12 cellular contexts compared by ENCODE assay signal in genomic region chr5:10306114-10306513, GRCh38. TPM values are rescaled to one million over a fixed set of nuclear protein-coding genes. Genes with fewer than 3 reads are reported as not detected.
DNase-seq lines count a peak whose midpoint lies in the region; ATAC-seq and TF ChIP-seq lines count a peak whose summit lies in the region.
"Had no signal": no experiment of that assay in that cellular context is flagged by ENCODE, and none has a peak within 500 bp of the region (broad histone marks: within the 10 kb centered on the region; RNA-seq: fewer than 3 reads in every experiment).

No MANE protein-coding gene starts in this region.

- no peak for DNase-seq in body of pancreas
- no peak for DNase-seq in mesothelial cell of epicardium (ENCODE audit: low spot score in 2 of 2, unreplicated experiment in 2 of 2)
- no peak for DNase-seq in DMS114 treated with DMSO at 0.1 percent for 48 hours (lab: John Stamatoyannopoulos, UW; ENCODE audit: unreplicated experiment)
- DNase-seq in anterior cingulate cortex (lab: John Stamatoyannopoulos, UW): no peak
- no peak for DNase-seq in HuH-7 (ENCODE audit: low spot score)
- no peak for DNase-seq in NCI-H446 treated with DMSO at 0.1 percent for 48 hours (lab: John Stamatoyannopoulos, UW)
- DNase-seq: adrenal gland; CD8-positive, alpha-beta T cell; stimulated activated CD4-positive, alpha-beta T cell treated with anti-CD3 and anti-CD28 coated beads, Interleukin-4, amount 100 ng/mL, for 1 hour had no signal

- peaks cover 24% of the 10 kb centered on the region for H3K4me1 Mint-ChIP-seq in mesothelial cell of epicardium

- peak overlapping the region; percentile 89 for H3K4me3 Mint-ChIP-seq in mesothelial cell of epicardium

- H3K27ac ChIP-seq in 22Rv1 (peak overlapping the region; percentile 91), HEK293 (ENCODE audit: extremely low read depth, low read depth, low read length) (no peak overlapping the region), body of pancreas (peak overlapping the region in 3 of 4 donors; percentile 87 to 89 (median 88))
- H3K27ac ChIP-seq: neutrophil had no signal

- POLR2A ChIA-PET in HEK293 (lab: Yijun Ruan, JAX): no interaction called here

- no peaks in the 10 kb centered on the region for H3K27me3 Mint-ChIP-seq in mesothelial cell of epicardium (ENCODE audit: low read depth)

- H3K36me3 Mint-ChIP-seq in mesothelial cell of epicardium: peaks cover 7% of the 10 kb centered on the region
- H3K36me3 Mint-ChIP-seq: CD8-positive, alpha-beta T cell had no signal

- no peaks in the 10 kb centered on the region for H3K27me3 ChIP-seq in body of pancreas
- H3K27me3 ChIP-seq: adrenal gland had no signal

- no peak for TF ChIP-seq POLR2A in body of pancreas (IDR thresholded peaks at IDR 0.05)

- H3K27ac Mint-ChIP-seq in mesothelial cell of epicardium: peak overlapping the region; percentile 57
- H3K27ac Mint-ChIP-seq: CD8-positive, alpha-beta T cell had no signal

- no peaks in the 10 kb centered on the region for H3K9me3 ChIP-seq in HEK293 (ENCODE audit: control insufficient read depth, insufficient read depth, low read depth, low read length)
- H3K9me3 ChIP-seq in body of pancreas: no peaks in the 10 kb centered on the region
- H3K9me3 ChIP-seq: adrenal gland, neutrophil had no signal

- CTCF ChIA-PET in HEK293 (lab: Yijun Ruan, JAX): no interaction called here

- H3K36me3 ChIP-seq in HEK293 (ENCODE audit: control insufficient read depth in 2 of 2, insufficient read depth in 1 of 2, low read length in 2 of 2): no peaks in the 10 kb centered on the region
- H3K36me3 ChIP-seq in body of pancreas (replicated peaks in 1 of 2; ENCODE audit: insufficient read depth in 1 of 2, low read depth in 2 of 2): no peaks in the 10 kb centered on the region
- H3K36me3 ChIP-seq: adrenal gland, neutrophil had no signal

- intact Hi-C loops in body of pancreas (cut with DNase I): no loop called here

- TF ChIP-seq CTCF in 22Rv1 (IDR thresholded peaks at IDR 0.05): no peak
- no peak for TF ChIP-seq CTCF in HEK293 (tag by site-specific recombination; IDR thresholded peaks at IDR 0.05)
- TF ChIP-seq CTCF in body of pancreas (IDR thresholded peaks at IDR 0.05): no peak
- TF ChIP-seq CTCF in mesothelial cell of epicardium (IDR thresholded peaks at IDR 0.05; ENCODE audit: unreplicated experiment): no peak

- no peaks in the 10 kb centered on the region for H3K9me3 Mint-ChIP-seq in mesothelial cell of epicardium
- H3K9me3 Mint-ChIP-seq: CD8-positive, alpha-beta T cell had no signal

- peaks cover 7% of the 10 kb centered on the region; the same call in 1 of the 2 replicates for H3K4me1 ChIP-seq in HEK293 (ENCODE audit: control insufficient read depth, insufficient read depth, low read length)
- H3K4me1 ChIP-seq in body of pancreas: peaks cover 83% of the 10 kb centered on the region

- WGBS in body of pancreas, 2 donors: 32 to 39% methylated on average over 5 of the region's 5 CpGs

- ATAC-seq in body of pancreas: no peak
- ATAC-seq: CD8-positive, alpha-beta T cell had no signal

- H3K4me3 ChIP-seq in HEK293 (ENCODE audit: low read depth, low read length) (no peak overlapping the region), body of pancreas (no peak overlapping the region)

TF ChIP-seq in HEK293, 187 proteins besides CTCF, POLR2A, EP300 and RAD21:
- TF ChIP-seq GLIS2 (tag by site-specific recombination; IDR thresholded peaks at IDR 0.05) (peak; percentile 46; the same call in 1 of the 2 replicates), WT1 (tag by site-specific recombination; IDR thresholded peaks at IDR 0.05) (peak; percentile 52), ZNF398 (tag by site-specific recombination; IDR thresholded peaks at IDR 0.05) (peak; percentile 67), ZBTB20 (tag by site-specific recombination; IDR thresholded peaks at IDR 0.05) (0 out of 2 replicates have a peak, but pooled peaks have one; percentile 20), GLIS1 (tag by site-specific recombination; IDR thresholded peaks at IDR 0.05) (peak; percentile 73), ZNF366 (tag by site-specific recombination; conservative IDR thresholded peaks at IDR 0.05) (peak; percentile 61), HOXA7 (CRISPR knock-in tag; IDR thresholded peaks at IDR 0.05; ENCODE audit: borderline replicate concordance) (no peak), ZBTB7A (tag by site-specific recombination; IDR thresholded peaks at IDR 0.05; ENCODE audit: low read depth) (no peak), HIC1 (tag by site-specific recombination; IDR thresholded peaks at IDR 0.05) (no peak)

RNA-seq across cellular contexts. Expression of gene CMBL, which starts 1.6 kb away (rescaled TPM):
- total RNA-seq in body of pancreas (1 to 10 TPM; 4.4 to 4.9 TPM), mesothelial cell of epicardium (22.5 to 26.4 TPM (median 24.8 TPM) in 3 replicates)
- total RNA-seq: CD8-positive, alpha-beta T cell had no signal

RNA-seq across cellular contexts. Expression of gene MARCHF6, which starts 47.4 kb away (rescaled TPM):
- total RNA-seq in body of pancreas (100 to 1,000 TPM in 1 of 2 donors, 10 to 100 TPM in 1; 76.5 to 116 TPM), mesothelial cell of epicardium (267 to 273 TPM (median 272 TPM) in 3 replicates)

RNA-seq across cellular contexts. Expression of gene CCT5, which starts 56.0 kb away (rescaled TPM):
- total RNA-seq in body of pancreas (10 to 100 TPM; 45.4 to 76.1 TPM), mesothelial cell of epicardium (141 to 145 TPM (median 142 TPM) in 3 replicates)

RNA-seq across cellular contexts. Expression of gene ATPSCKMT, which starts 56.4 kb away (rescaled TPM):
- total RNA-seq in body of pancreas (10 to 100 TPM in 1 of 2 donors, 1 to 10 TPM in 1; 4.6 to 13.2 TPM), mesothelial cell of epicardium (23.3 to 26.8 TPM (median 24.0 TPM) in 3 replicates)
